Comparison of ENCODE assay signal across 28 cellular contexts in the genomic region with DNA sequence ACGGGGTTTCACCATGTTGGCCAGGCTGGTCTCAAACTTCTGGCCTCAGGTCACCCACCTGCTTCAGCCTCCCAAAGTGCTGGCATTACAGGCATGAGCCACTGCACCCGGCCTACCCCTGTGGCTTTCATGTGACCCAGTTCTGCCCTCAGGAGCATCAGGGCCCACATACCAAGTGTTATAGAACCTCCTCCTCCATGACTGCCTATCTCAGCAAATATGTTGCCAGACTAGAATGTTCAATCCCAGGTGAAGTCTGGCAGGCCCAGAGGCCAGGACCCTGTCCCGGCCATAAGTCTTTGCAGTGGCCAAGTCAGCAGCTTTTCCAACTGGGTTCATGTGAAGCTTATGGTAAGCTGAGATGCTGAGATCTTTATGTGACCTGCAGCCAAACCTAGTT.
"Had no signal": no experiment of that assay in that cellular context is flagged by ENCODE, and none has a peak within 500 bp of the region (broad histone marks: within the 10 kb centered on the region; RNA-seq: fewer than 3 reads in every experiment).

No MANE protein-coding gene starts in this region.

- H3K4me1 ChIP-seq: neural progenitor cell, parathyroid adenoma, psoas muscle, right lobe of liver, sigmoid colon, spleen, stomach, tibial artery, transverse colon, upper lobe of right lung, uterus had no signal

- H3K4me3 ChIP-seq: neural progenitor cell, ovary, psoas muscle, right lobe of liver, sigmoid colon, smooth muscle cell, spleen, stomach, tibial artery, transverse colon, upper lobe of right lung, uterus had no signal

- H3K9me3 Mint-ChIP-seq: natural killer cell; nephron; neural progenitor cell; stimulated activated naive CD8-positive, alpha-beta T cell treated with anti-CD3 and anti-CD28 coated beads, Interleukin-15, Interleukin-2, amounts not matched to agents 100 ng/mL and 50 ng/mL, for 24 hours had no signal

- H3K9ac ChIP-seq: neural progenitor cell, parathyroid adenoma had no signal

- H3K27ac Mint-ChIP-seq: naive thymus-derived CD4-positive, alpha-beta T cell; natural killer cell; nephron; neural progenitor cell; progenitor cell of endocrine pancreas; stimulated activated memory B cell treated with anti-CD40 and anti-IgM and Interleukin-4, amounts not matched to agents 10 μg/mL and 1 μg/mL and 100 μg/mL, for 72 hours had no signal

- DNase-seq: naive thymus-derived CD4-positive, alpha-beta T cell; natural killer cell; occipital lobe; ovary; posterior cingulate gyrus; psoas muscle; right cardiac atrium; right lobe of liver; sigmoid colon; spleen; stimulated activated CD4-positive, alpha-beta T cell treated with anti-CD3 and anti-CD28 coated beads, Interleukin-12 subunit alpha, Interleukin-12 subunit beta, amount 100 ng/mL, for 4 hours; stimulated activated CD4-positive, alpha-beta T cell treated with anti-CD3 and anti-CD28 coated beads, Interleukin-1b, Interleukin-23, amount 100 ng/mL, for 48 hours; stimulated activated CD4-positive, alpha-beta T cell treated with anti-CD3 and anti-CD28 coated beads, Interleukin-4, amount 100 ng/mL, for 1 hour; stimulated activated CD4-positive, alpha-beta T cell treated with anti-CD3 and anti-CD28 coated beads, Interleukin-4, amount 100 ng/mL, for 4 hours; stimulated activated CD8-positive, alpha-beta memory T cell treated with anti-CD3 and anti-CD28 coated beads, Interleukin-4, amount 100 ng/mL, for 48 hours; stimulated activated naive CD4-positive, alpha-beta T cell treated with Interleukin-2 at 50 U/mL for 16 hours; stomach; tibial artery; transverse colon; upper lobe of right lung; uterus had no signal

- H3K36me3 ChIP-seq: neural progenitor cell, ovary, right lobe of liver, sigmoid colon, spleen, stomach, tibial artery, transverse colon, upper lobe of right lung, uterus had no signal

- H3K4me1 Mint-ChIP-seq: naive thymus-derived CD4-positive, alpha-beta T cell; natural killer cell; nephron; neural progenitor cell; stimulated activated memory B cell treated with anti-CD40 and anti-IgM and Interleukin-4, amounts not matched to agents 10 μg/mL and 1 μg/mL and 100 μg/mL, for 72 hours had no signal

- H3K27me3 ChIP-seq: neural progenitor cell, ovary, right lobe of liver, sigmoid colon, spleen, stomach, transverse colon, upper lobe of right lung, uterus had no signal

- H3K27ac ChIP-seq: neural progenitor cell, ovary, parathyroid adenoma, psoas muscle, right lobe of liver, sigmoid colon, spleen, stomach, tibial artery, transverse colon, upper lobe of right lung, uterus had no signal

- H3K9me3 ChIP-seq: ovary, psoas muscle, right lobe of liver, sigmoid colon, tibial artery, transverse colon, upper lobe of right lung, uterus had no signal

- H3K27me3 Mint-ChIP-seq: progenitor cell of endocrine pancreas; stimulated activated naive CD8-positive, alpha-beta T cell treated with anti-CD3 and anti-CD28 coated beads, Interleukin-15, Interleukin-2, amounts not matched to agents 100 ng/mL and 50 ng/mL, for 24 hours had no signal

- H2AFZ ChIP-seq: neural progenitor cell, parathyroid adenoma had no signal

- H3K4me3 Mint-ChIP-seq: naive thymus-derived CD4-positive, alpha-beta T cell; natural killer cell; nephron; neural progenitor cell; stimulated activated memory B cell treated with anti-CD40 and anti-IgM and Interleukin-4, amounts not matched to agents 10 μg/mL and 1 μg/mL and 100 μg/mL, for 72 hours; stimulated activated naive CD8-positive, alpha-beta T cell treated with anti-CD3 and anti-CD28 coated beads, Interleukin-15, Interleukin-2, amounts not matched to agents 100 ng/mL and 50 ng/mL, for 24 hours had no signal

- H3K36me3 Mint-ChIP-seq: natural killer cell, neural progenitor cell had no signal

- H3K4me2 ChIP-seq: neural progenitor cell, smooth muscle cell had no signal
